22 cellular contexts compared by ENCODE assay signal in the genomic region with DNA sequence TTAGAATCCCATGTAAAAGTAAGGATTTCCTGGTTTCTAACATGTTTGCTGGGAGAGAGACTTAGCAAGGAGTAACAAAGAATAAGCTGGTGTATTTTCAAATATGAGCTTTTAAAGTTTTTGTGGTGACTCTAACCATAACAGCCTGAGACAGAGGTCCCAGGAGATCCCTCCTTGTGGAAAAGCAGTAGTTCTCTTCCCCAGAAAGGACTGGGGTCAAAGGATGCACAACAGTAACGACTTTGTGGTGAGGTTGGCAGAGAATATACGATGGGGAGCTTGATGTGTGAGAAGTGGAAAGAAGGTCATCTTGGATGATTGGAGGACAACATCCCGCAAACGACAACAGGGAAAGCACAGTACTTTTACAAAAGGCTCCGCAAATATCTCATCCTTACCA. TPM values are rescaled to one million over a fixed set of nuclear protein-coding genes. Genes with fewer than 3 reads are reported as not detected.
DNase-seq lines count a peak whose midpoint lies in the region; TF ChIP-seq lines count a peak whose summit lies in the region.
"Had no signal": no experiment of that assay in that cellular context is flagged by ENCODE, and none has a peak within 500 bp of the region (broad histone marks: within the 10 kb centered on the region; RNA-seq: fewer than 3 reads in every experiment).

No MANE protein-coding gene starts in this region.

- in situ Hi-C loops in transverse colon (cut with MboI; ENCODE audit: low pct_ligation_motif_present in 1 of 4, low pct_unique_long_range_greater_than_20kb in 1 of 4, low sequenced_read_pairs in 3 of 4), result no loop called here

- H3K4me1 Mint-ChIP-seq in neural progenitor cell, result peaks cover 3% of the 10 kb centered on the region
- H3K4me1 Mint-ChIP-seq: B cell; CD8-positive, alpha-beta memory T cell; IgD-negative memory B cell had no signal

- no peak overlapping the region for H3K4ac ChIP-seq in mesenchymal stem cell (ENCODE audit: low read depth in 1 of 2, low read length in 2 of 2)

- no peak overlapping the region for H3K4me3 ChIP-seq in adipocyte (ENCODE audit: low read length)
- no peak overlapping the region for H3K4me3 ChIP-seq in mesenchymal stem cell (ENCODE audit: insufficient read depth in 1 of 2, low read depth in 1 of 2, low read length in 2 of 2)
- no peak overlapping the region for H3K4me3 ChIP-seq in osteoblast (ENCODE audit: insufficient read depth, low read length)
- H3K4me3 ChIP-seq in transverse colon, result no peak overlapping the region
- no peak overlapping the region for H3K4me3 ChIP-seq in neural progenitor cell

- H3K36me3 Mint-ChIP-seq in neural progenitor cell, result peaks cover 2% of the 10 kb centered on the region

- no peak for TF ChIP-seq POLR2A in transverse colon (IDR thresholded peaks at IDR 0.05)

- TF ChIP-seq CTCF in osteoblast (IDR thresholded peaks at IDR 0.05; ENCODE audit: extremely low read depth, low read depth, low read length) (no peak), transverse colon (IDR thresholded peaks at IDR 0.05) (no peak), neural progenitor cell (IDR thresholded peaks at IDR 0.05) (no peak)

- H3K79me2 ChIP-seq in osteoblast (ENCODE audit: insufficient read depth, low read length), result no peaks in the 10 kb centered on the region
- H3K79me2 ChIP-seq in neural progenitor cell (ENCODE audit: low read depth), result no peaks in the 10 kb centered on the region

- no peaks in the 10 kb centered on the region for H3F3A ChIP-seq in neural progenitor cell (ENCODE audit: low read depth)

- no peak overlapping the region for H3K4me3 Mint-ChIP-seq in neural progenitor cell
- H3K4me3 Mint-ChIP-seq: B cell; CD8-positive, alpha-beta memory T cell; IgD-negative memory B cell had no signal

- H3K36me3 ChIP-seq in adipocyte (ENCODE audit: control insufficient read depth, insufficient read depth, low read length, severe bottlenecking) (peaks cover 5% of the 10 kb centered on the region), mesenchymal stem cell (ENCODE audit: control insufficient read depth in 1 of 2, insufficient read depth in 2 of 2, low read depth in 1 of 2, low read length in 2 of 2) (no peaks in the 10 kb centered on the region), osteoblast (ENCODE audit: insufficient read depth, low read length) (peaks cover 4% of the 10 kb centered on the region), transverse colon (no peaks in the 10 kb centered on the region), neural progenitor cell (no peaks in the 10 kb centered on the region)

- no peaks in the 10 kb centered on the region for H3K27me3 Mint-ChIP-seq in neural progenitor cell (ENCODE audit: insufficient read depth, low read depth)
- H3K27me3 Mint-ChIP-seq: B cell; CD8-positive, alpha-beta memory T cell; IgD-negative memory B cell had no signal

- H3K27ac Mint-ChIP-seq in neural progenitor cell, result no peak overlapping the region
- H3K27ac Mint-ChIP-seq: B cell; CD8-positive, alpha-beta memory T cell; IgD-negative memory B cell had no signal

- peak overlapping the region; percentile 39 for H2AK5ac ChIP-seq in mesenchymal stem cell (ENCODE audit: low read length, severe bottlenecking)

- no peak overlapping the region for H2AFZ ChIP-seq in mesenchymal stem cell (ENCODE audit: low read depth, low read length)
- H2AFZ ChIP-seq in osteoblast (ENCODE audit: low read length), result peak overlapping the region; percentile 20
- no peak overlapping the region for H2AFZ ChIP-seq in neural progenitor cell (replicated peaks)

- H3K79me1 ChIP-seq in mesenchymal stem cell (replicated peaks; ENCODE audit: low read length, poor library complexity, severe bottlenecking), result no peaks in the 10 kb centered on the region

- intact Hi-C loops in transverse colon (cut with DNase I; ENCODE audit: low total_unique reads), result no loop called here

- no peaks in the 10 kb centered on the region for H4K20me1 ChIP-seq in osteoblast (ENCODE audit: insufficient read depth, low read length)
- no peaks in the 10 kb centered on the region for H4K20me1 ChIP-seq in neural progenitor cell (ENCODE audit: low read depth)

- no peak overlapping the region for H2BK120ac ChIP-seq in mesenchymal stem cell (ENCODE audit: low read depth, low read length)

- no peaks in the 10 kb centered on the region for H3K9me3 Mint-ChIP-seq in neural progenitor cell
- H3K9me3 Mint-ChIP-seq: CD8-positive, alpha-beta memory T cell; IgD-negative memory B cell had no signal

- H2BK15ac ChIP-seq in mesenchymal stem cell (ENCODE audit: low read depth, poor library complexity, severe bottlenecking), result no peak overlapping the region

- H3K9me3 ChIP-seq in adipocyte (ENCODE audit: control insufficient read depth, low read length), result no peaks in the 10 kb centered on the region
- no peaks in the 10 kb centered on the region for H3K9me3 ChIP-seq in mesenchymal stem cell (ENCODE audit: control insufficient read depth, low read length)
- no peaks in the 10 kb centered on the region for H3K9me3 ChIP-seq in osteoblast (ENCODE audit: low read depth, low read length)
- no peaks in the 10 kb centered on the region for H3K9me3 ChIP-seq in transverse colon
- no peaks in the 10 kb centered on the region for H3K9me3 ChIP-seq in neural progenitor cell (ENCODE audit: low read depth)

- no peak overlapping the region for H2BK5ac ChIP-seq in mesenchymal stem cell (ENCODE audit: low read depth, low read length, poor library complexity, severe bottlenecking)

- H3K27ac ChIP-seq in mesenchymal stem cell (ENCODE audit: low read length, poor library complexity, severe bottlenecking), result no peak overlapping the region
- peak overlapping the region; percentile 93 for H3K27ac ChIP-seq in osteoblast (ENCODE audit: low read depth, low read length)
- H3K27ac ChIP-seq in transverse colon, result peak overlapping the region; percentile 76 to 84 (median 78)
- no peak overlapping the region for H3K27ac ChIP-seq in neural progenitor cell
- H3K27ac ChIP-seq: C4-2B, HL-60, KMS-11, RWPE1 had no signal

- H3K23ac ChIP-seq in mesenchymal stem cell (ENCODE audit: low read length in 2 of 2), result no peak overlapping the region

- no peak overlapping the region for H3K18ac ChIP-seq in mesenchymal stem cell (ENCODE audit: low read depth in 1 of 2, low read length in 2 of 2)

- peaks cover 44% of the 10 kb centered on the region for H3K4me1 ChIP-seq in adipocyte (ENCODE audit: control insufficient read depth, insufficient read depth, low read length)
- peaks cover 7% of the 10 kb centered on the region for H3K4me1 ChIP-seq in mesenchymal stem cell (ENCODE audit: control insufficient read depth, insufficient read depth, low read depth, low read length)
- H3K4me1 ChIP-seq in osteoblast (ENCODE audit: insufficient read depth, low read length), result peaks cover 54% of the 10 kb centered on the region
- peaks cover 0 to 25% (median 12%) of the 10 kb centered on the region in 4 donors for H3K4me1 ChIP-seq in transverse colon
- no peaks in the 10 kb centered on the region for H3K4me1 ChIP-seq in neural progenitor cell

- H4K8ac ChIP-seq in mesenchymal stem cell (ENCODE audit: low read length), result no peak overlapping the region

- H3K27me3 ChIP-seq in adipocyte (replicated peaks; ENCODE audit: control insufficient read depth, insufficient read depth, low read length) (no peaks in the 10 kb centered on the region), mesenchymal stem cell (ENCODE audit: control insufficient read depth in 1 of 2, insufficient read depth in 1 of 2, low read length in 2 of 2) (no peaks in the 10 kb centered on the region), osteoblast (ENCODE audit: insufficient read depth, low read length) (no peaks in the 10 kb centered on the region), transverse colon (no peaks in the 10 kb centered on the region), neural progenitor cell (no peaks in the 10 kb centered on the region)

- H2BK12ac ChIP-seq in mesenchymal stem cell (ENCODE audit: low read length in 2 of 2), result no peak overlapping the region

- no peak overlapping the region for H4K91ac ChIP-seq in mesenchymal stem cell (ENCODE audit: low read length)

- peak overlapping the region; percentile 44 for H3K9ac ChIP-seq in adipocyte (ENCODE audit: low read length)
- H3K9ac ChIP-seq in mesenchymal stem cell (ENCODE audit: low read length), result peak overlapping the region; percentile 56
- no peak overlapping the region for H3K9ac ChIP-seq in neural progenitor cell
- H3K9ac ChIP-seq: KMS-11 had no signal

- WGBS in mesenchymal stem cell, result 83% methylated on average over 1 of the region's 5 CpGs
- WGBS in transverse colon (ENCODE audit: low coverage in 1 of 2), 2 donors, result 80% methylated on average over 5 of the region's 5 CpGs; no CpG with 5 or more reads in 1 of the 2 donors

- no peak overlapping the region for H3K14ac ChIP-seq in mesenchymal stem cell (ENCODE audit: low read length in 2 of 2)

- TF ChIP-seq EP300 in transverse colon (IDR thresholded peaks at IDR 0.05; ENCODE audit: low read depth), result no peak

- DNase-seq in adipocyte (ENCODE audit: low read depth) (no peak), mesenchymal stem cell (no peak), osteoblast (ENCODE audit: insufficient read length, low spot score, missing footprints) (no peak), transverse colon (no peak), neural progenitor cell (ENCODE audit: low spot score) (no peak), 8988T (no peak)
- no peak for DNase-seq in NK-92 treated with Interleukin-12 subunit alpha and Interleukin-12 subunit beta, amount 100 ng/mL, for 24 hours (lab: John Stamatoyannopoulos, UW)
- DNase-seq: CD8-positive, alpha-beta memory T cell; H7; NCI-H1092; NCI-H1417 treated with DMSO at 0.1 percent for 48 hours; NCI-H1694 treated with DMSO at 0.1 percent for 48 hours; NCI-H2081; NCI-H2227 treated with DMSO at 0.1 percent for 48 hours; NCI-H526 treated with DMSO at 0.1 percent for 48 hours; SHP77 had no signal

- H3K4me2 ChIP-seq in mesenchymal stem cell (ENCODE audit: low read length, poor library complexity, severe bottlenecking) (no peak overlapping the region), osteoblast (ENCODE audit: insufficient read depth, low read length) (peak overlapping the region; percentile 50), neural progenitor cell (no peak overlapping the region)
- H3K4me2 ChIP-seq: KMS-11 had no signal

RNA-seq across cellular contexts. Expression of a gene that starts 38.2 kb away (rescaled TPM):
- polyA plus RNA-seq in mesenchymal stem cell (2013, experiment 1 of 2), result 11.5 TPM
- 11.7 TPM for polyA plus RNA-seq in mesenchymal stem cell (2013, experiment 2 of 2)
- total RNA-seq in osteoblast, result 37.6 and 45.1 TPM in 2 replicates
- 100 to 1,000 TPM in 1 of 4 donors, 10 to 100 TPM in 3; 36.2 to 304 (median 48.0) TPM for total RNA-seq in transverse colon
- total RNA-seq in neural progenitor cell (ENCODE audit: low replicate concordance), result 8.7 and 9.1 TPM in 2 replicates

Comparison
In these comparisons a context has a peak if more than half of its experiments do, and no peak if none do; other contexts are left out.
1. H3K27ac ChIP-seq: peak in osteoblast (single experiment) and transverse colon (4 of 4); none in mesenchymal stem cell (single experiment) and neural progenitor cell (single experiment).